In genomic region chr2:68292108-68292710, GRCh38 we compare ENCODE assay signal across 9 cellular contexts. TPM values are rescaled to one million over a fixed set of nuclear protein-coding genes. Genes with fewer than 3 reads are reported as not detected.
DNase-seq lines count a peak whose midpoint lies in the region; ATAC-seq, FAIRE-seq and TF ChIP-seq lines count a peak whose summit lies in the region.
"Had no signal": no experiment of that assay in that cellular context is flagged by ENCODE, and none has a peak within 500 bp of the region (broad histone marks: within the 10 kb centered on the region; RNA-seq: fewer than 3 reads in every experiment).

No MANE protein-coding gene starts in this region.

- no peak overlapping the region for H3K4me3 Mint-ChIP-seq in endothelial cell (ENCODE audit: unreplicated experiment)
- no peak overlapping the region for H3K4me3 Mint-ChIP-seq in progenitor cell of endocrine pancreas (ENCODE audit: low read depth)

- no peak overlapping the region for H3K9ac ChIP-seq in DND-41 (ENCODE audit: low read depth, low read length)

- H3K36me3 Mint-ChIP-seq in endothelial cell (ENCODE audit: low read depth, unreplicated experiment) (no peaks in the 10 kb centered on the region), progenitor cell of endocrine pancreas (ENCODE audit: insufficient read depth) (no peaks in the 10 kb centered on the region)

- peaks cover 12% of the 10 kb centered on the region for H3K27me3 ChIP-seq in DND-41 (ENCODE audit: insufficient read depth, low read length, poor library complexity)
- H3K27me3 ChIP-seq in Panc1 (ENCODE audit: control insufficient read depth, insufficient read depth, low read length) = peaks cover 2% of the 10 kb centered on the region; the same call in 1 of the 2 replicates

- H3K27me3 Mint-ChIP-seq in endothelial cell (ENCODE audit: unreplicated experiment) = no peaks in the 10 kb centered on the region
- peaks cover 21% of the 10 kb centered on the region for H3K27me3 Mint-ChIP-seq in progenitor cell of endocrine pancreas

- no peak overlapping the region for H3K27ac ChIP-seq in DND-41 (ENCODE audit: low read length)
- no peak overlapping the region for H3K27ac ChIP-seq in Panc1 (ENCODE audit: low read length)
- no peak overlapping the region for H3K27ac ChIP-seq in coronary artery

- peak; percentile 69 for FAIRE-seq in A204.1 (lab: Jason Lieb, UNC)
- FAIRE-seq: endometrium had no signal

- H4K20me1 ChIP-seq in DND-41 (ENCODE audit: insufficient read depth, low read length) = no peaks in the 10 kb centered on the region

- H2AFZ ChIP-seq in DND-41 (ENCODE audit: low read depth, low read length) = no peak overlapping the region

- in situ Hi-C loops in Panc1 (cut with HindIII; ENCODE audit: low pct_unique_long_range_greater_than_20kb, low sequenced_read_pairs) = no loop called here

- H3K4me1 ChIP-seq in DND-41 (ENCODE audit: insufficient read depth, low read length) (no peaks in the 10 kb centered on the region), Panc1 (ENCODE audit: control insufficient read depth, insufficient read depth, low read length) (no peaks in the 10 kb centered on the region)

- H3K4me1 Mint-ChIP-seq in endothelial cell (ENCODE audit: unreplicated experiment) = peaks cover 4% of the 10 kb centered on the region
- H3K4me1 Mint-ChIP-seq in progenitor cell of endocrine pancreas (ENCODE audit: low read depth) = peaks cover 3% of the 10 kb centered on the region

- 0 out of 3 replicates have a peak, but pooled peaks have one; percentile 44 for ATAC-seq in DND-41 (ENCODE audit: insufficient read depth, low read depth)
- peak; percentile 65 for ATAC-seq in HG02973 (IDR thresholded peaks at IDR 0.05; ENCODE audit: unreplicated experiment)
- peak; percentile 84 for ATAC-seq in Panc1
- no peak for ATAC-seq in GM19452 (IDR thresholded peaks at IDR 0.05; ENCODE audit: unreplicated experiment)

- POLR2A ChIA-PET in Panc1 (lab: Charles Lee) = no interaction called here

- intact Hi-C loops in Panc1 (cut with micrococcal nuclease; ENCODE audit: unreplicated experiment) = loop anchor here (2.0 kb wide), 1 partner anchor 169 kb away; no protein-coding TSS in a partner anchor

- H3K9me3 ChIP-seq in DND-41 (ENCODE audit: insufficient read depth, low read length, severe bottlenecking) = no peaks in the 10 kb centered on the region
- H3K9me3 ChIP-seq in Panc1 (ENCODE audit: control insufficient read depth, insufficient read depth, low read depth, low read length) = no peaks in the 10 kb centered on the region

- H3K4me3 ChIP-seq in DND-41 (ENCODE audit: low read depth in 1 of 2, low read length in 2 of 2) = no peak overlapping the region
- H3K4me3 ChIP-seq in Panc1 (ENCODE audit: low read depth in 2 of 2, low read length in 2 of 2) = no peak overlapping the region
- H3K4me3 ChIP-seq in coronary artery = no peak overlapping the region

- H3K36me3 ChIP-seq in DND-41 (ENCODE audit: insufficient read depth, low read length) = no peaks in the 10 kb centered on the region
- no peaks in the 10 kb centered on the region for H3K36me3 ChIP-seq in Panc1 (ENCODE audit: control insufficient read depth, insufficient read depth, low read length)

- no peak overlapping the region for H3K27ac Mint-ChIP-seq in endothelial cell (ENCODE audit: unreplicated experiment)
- H3K27ac Mint-ChIP-seq in progenitor cell of endocrine pancreas = no peak overlapping the region

- no peaks in the 10 kb centered on the region for H3K79me2 ChIP-seq in DND-41 (ENCODE audit: insufficient read depth, low read length)

- CTCF ChIA-PET in Panc1 (lab: Charles Lee) = interaction anchor here (0.7 to 1.6 kb wide), 6 partner anchors 9 to 170 kb away, joined by 3 to 11 read pairs (median 4); no protein-coding TSS in a partner anchor

- no peak overlapping the region for H3K4me2 ChIP-seq in DND-41 (ENCODE audit: insufficient read depth, low read length)

- no peaks in the 10 kb centered on the region for H3K9me3 Mint-ChIP-seq in endothelial cell (ENCODE audit: unreplicated experiment)
- H3K9me3 Mint-ChIP-seq in progenitor cell of endocrine pancreas (ENCODE audit: low read depth) = no peaks in the 10 kb centered on the region

- BruUV-seq in Panc1 (replicated peaks; lab: Mats Ljungman, UMichigan) = no TSS peak

- TF ChIP-seq CTCF in DND-41 (IDR thresholded peaks at IDR 0.05; ENCODE audit: borderline replicate concordance, extremely low read depth, low read length, poor library complexity, severe bottlenecking) (peak; percentile 75), Panc1 (IDR thresholded peaks at IDR 0.05) (peak; percentile 79; the same call in 1 of the 2 replicates), endothelial cell (IDR thresholded peaks at IDR 0.05; ENCODE audit: unreplicated experiment) (peak; percentile 74), progenitor cell of endocrine pancreas (IDR thresholded peaks at IDR 0.05; ENCODE audit: unreplicated experiment) (peak; percentile 77), coronary artery (IDR thresholded peaks at IDR 0.05) (no peak)

- DNase-seq in DND-41 (peak; percentile 11), Panc1 (ENCODE audit: low read depth, low spot score) (peak; percentile 18), endothelial cell (ENCODE audit: low spot score) (no peak), progenitor cell of endocrine pancreas (ENCODE audit: low spot score, unreplicated experiment) (no peak), coronary artery (ENCODE audit: low spot score) (no peak)

RNA-seq across cellular contexts. Expression of gene CNRIP1, which starts 27.5 kb away (rescaled TPM):
- not detected for total RNA-seq in Panc1 (2021; ENCODE audit: unreplicated experiment)
- polyA plus RNA-seq in Panc1 (2012; ENCODE audit: insufficient read length) = not detected
- total RNA-seq in endothelial cell (ENCODE audit: unreplicated experiment) = 21.8 TPM
- total RNA-seq in progenitor cell of endocrine pancreas = not detected in 2 replicates

RNA-seq across cellular contexts. Expression of gene PPP3R1, which starts 39.9 kb away (rescaled TPM):
- total RNA-seq in Panc1 (2021; ENCODE audit: unreplicated experiment) (77.9 TPM), endothelial cell (ENCODE audit: unreplicated experiment) (65.7 TPM), progenitor cell of endocrine pancreas (44.1 and 48.5 TPM in 2 replicates)
- 28.6 TPM for polyA plus RNA-seq in Panc1 (2012; ENCODE audit: insufficient read length)

Comparison
In these comparisons a context has a peak if more than half of its experiments do, and no peak if none do; other contexts are left out.
1. DNase-seq: peak in DND-41 (single experiment) and Panc1 (single experiment); none in endothelial cell (single experiment), progenitor cell of endocrine pancreas (single experiment) and coronary artery (single experiment).
2. RNA of gene CNRIP1, which starts 27.5 kb away (total RNA-seq): 21.8 TPM in endothelial cell (single experiment); not detected in Panc1 (single experiment) and not detected in progenitor cell of endocrine pancreas; every median in the first group is over 10 times any median in the second.